Comparison of ENCODE assay signal across 22 cellular contexts in genomic region chr5:55222061-55222818, GRCh38. TPM values are rescaled to one million over a fixed set of nuclear protein-coding genes. Genes with fewer than 3 reads are reported as not detected.
DNase-seq lines count a peak whose midpoint lies in the region; ATAC-seq and TF ChIP-seq lines count a peak whose summit lies in the region.
"Had no signal": no experiment of that assay in that cellular context is flagged by ENCODE, and none has a peak within 500 bp of the region (broad histone marks: within the 10 kb centered on the region; RNA-seq: fewer than 3 reads in every experiment).

No MANE protein-coding gene starts in this region.

- no peak for TF ChIP-seq CTCF in GM20000 (IDR thresholded peaks at IDR 0.05; ENCODE audit: extremely low read depth, missing control alignments)
- TF ChIP-seq CTCF in nephron (IDR thresholded peaks at IDR 0.05; ENCODE audit: unreplicated experiment in 3 of 3) = no peak

- H3K4me1 ChIP-seq in CD4-positive, alpha-beta memory T cell (ENCODE audit: insufficient read depth, low read length) = peaks cover 37% of the 10 kb centered on the region

- H3K36me3 ChIP-seq in CD4-positive, alpha-beta memory T cell (ENCODE audit: insufficient read depth, low read length) = no peaks in the 10 kb centered on the region
- H3K36me3 ChIP-seq: left ventricle myocardium inferior had no signal

- H3K27me3 ChIP-seq in CD4-positive, alpha-beta memory T cell (ENCODE audit: insufficient read depth, low read length) = peaks cover 66% of the 10 kb centered on the region

- CTCF ChIA-PET in CD4-positive, alpha-beta memory T cell (lab: Charles Lee; ENCODE audit: partially characterized antibody) = no interaction called here

- peaks cover 0 to 4% (median 0%) of the 10 kb centered on the region in 8 donors for H3K9me3 Mint-ChIP-seq in CD4-positive, alpha-beta memory T cell
- H3K9me3 Mint-ChIP-seq in activated naive CD8-positive, alpha-beta T cell treated with anti-CD3 and anti-CD28 coated beads, Interleukin-2, amount 10 ng/mL, durations not matched to agents 7 days and 5 days = no peaks in the 10 kb centered on the region
- no peaks in the 10 kb centered on the region for H3K9me3 Mint-ChIP-seq in nephron

- no peak for DNase-seq in CD4-positive, alpha-beta memory T cell
- DNase-seq in GM20000 (ENCODE audit: low spot score) = peak; percentile 14
- no peak for DNase-seq in activated naive CD8-positive, alpha-beta T cell treated with anti-CD3 and anti-CD28 coated beads, Interleukin-2, amount 10 ng/mL, durations not matched to agents 7 days and 5 days
- DNase-seq in NCI-H187 (lab: John Stamatoyannopoulos, UW) = no peak
- no peak for DNase-seq in GF-D8 (lab: John Stamatoyannopoulos, UW)
- DNase-seq: activated CD8-positive, alpha-beta memory T cell treated with anti-CD3 and anti-CD28 coated beads, Interleukin-2, amount 10 ng/mL, durations not matched to agents 7 days and 5 days; activated naive CD4-positive, alpha-beta T cell treated with Interleukin-2 at 50 U/mL for 16 hours; DMS 273 treated with DMSO at 0.1 percent for 48 hours; erythroblast; HCEC 1CT; KBM-7; left ventricle myocardium inferior; NCI-H1105 treated with DMSO at 0.1 percent for 48 hours; NCI-H82; stimulated activated CD4-positive, alpha-beta T cell treated with anti-CD3 and anti-CD28 coated beads, Interleukin-4, amount 100 ng/mL, for 4 hours; stimulated activated CD8-positive, alpha-beta memory T cell treated with anti-CD3 and anti-CD28 coated beads, Interleukin-4, amount 100 ng/mL, for 48 hours had no signal

- H3K27ac Mint-ChIP-seq in CD4-positive, alpha-beta memory T cell = peak overlapping the region in 1 of 7 donors; percentile 12
- no peak overlapping the region for H3K27ac Mint-ChIP-seq in activated naive CD8-positive, alpha-beta T cell treated with anti-CD3 and anti-CD28 coated beads, Interleukin-2, amount 10 ng/mL, durations not matched to agents 7 days and 5 days
- no peak overlapping the region for H3K27ac Mint-ChIP-seq in nephron
- H3K27ac Mint-ChIP-seq: activated CD8-positive, alpha-beta memory T cell treated with anti-CD3 and anti-CD28 coated beads, Interleukin-2, amount 10 ng/mL, durations not matched to agents 7 days and 5 days had no signal

- H3K9me3 ChIP-seq in CD4-positive, alpha-beta memory T cell (ENCODE audit: control insufficient read depth in 1 of 2, low read length in 2 of 2) = no peaks in the 10 kb centered on the region
- H3K9me3 ChIP-seq: left ventricle myocardium inferior had no signal

- peak overlapping the region in 5 of 8 donors; percentile 31 to 72 (median 58) for H3K4me3 Mint-ChIP-seq in CD4-positive, alpha-beta memory T cell
- peak overlapping the region; percentile 37 for H3K4me3 Mint-ChIP-seq in activated naive CD8-positive, alpha-beta T cell treated with anti-CD3 and anti-CD28 coated beads, Interleukin-2, amount 10 ng/mL, durations not matched to agents 7 days and 5 days
- peak overlapping the region; percentile 24 to 47 (median 46) for H3K4me3 Mint-ChIP-seq in nephron

- intact Hi-C loops in CD4-positive, alpha-beta memory T cell (cut with micrococcal nuclease) = no loop called here

- ATAC-seq in activated naive CD8-positive, alpha-beta T cell treated with anti-CD3 and anti-CD28 coated beads, Interleukin-2, amount 10 ng/mL, durations not matched to agents 7 days and 5 days (ENCODE audit: low read depth) = no peak
- ATAC-seq in GM18873 (IDR thresholded peaks at IDR 0.05; ENCODE audit: low FRiP score, unreplicated experiment) = no peak
- ATAC-seq: activated CD8-positive, alpha-beta memory T cell treated with anti-CD3 and anti-CD28 coated beads, Interleukin-2, amount 10 ng/mL, durations not matched to agents 7 days and 5 days had no signal

- H3K27ac ChIP-seq in CD4-positive, alpha-beta memory T cell (ENCODE audit: low read depth, low read length) = no peak overlapping the region
- H3K27ac ChIP-seq: left ventricle myocardium inferior had no signal

- H3K4me1 Mint-ChIP-seq in CD4-positive, alpha-beta memory T cell = peaks cover 12 to 41% (median 26%) of the 10 kb centered on the region in 4 donors
- H3K4me1 Mint-ChIP-seq in activated naive CD8-positive, alpha-beta T cell treated with anti-CD3 and anti-CD28 coated beads, Interleukin-2, amount 10 ng/mL, durations not matched to agents 7 days and 5 days = peaks cover 28% of the 10 kb centered on the region
- peaks cover 20% of the 10 kb centered on the region for H3K4me1 Mint-ChIP-seq in nephron

- POLR2A ChIA-PET in CD4-positive, alpha-beta memory T cell (lab: Charles Lee; ENCODE audit: partially characterized antibody) = no interaction called here
- POLR2A ChIA-PET in activated naive CD8-positive, alpha-beta T cell treated with anti-CD3 and anti-CD28 coated beads, Interleukin-2, amount 10 ng/mL, durations not matched to agents 7 days and 5 days (lab: Charles Lee) = no interaction called here

- no peaks in the 10 kb centered on the region for H3K36me3 Mint-ChIP-seq in CD4-positive, alpha-beta memory T cell
- no peaks in the 10 kb centered on the region for H3K36me3 Mint-ChIP-seq in activated naive CD8-positive, alpha-beta T cell treated with anti-CD3 and anti-CD28 coated beads, Interleukin-2, amount 10 ng/mL, durations not matched to agents 7 days and 5 days
- H3K36me3 Mint-ChIP-seq in nephron (ENCODE audit: low read depth) = no peaks in the 10 kb centered on the region

- H3K4me3 ChIP-seq in CD4-positive, alpha-beta memory T cell (ENCODE audit: low read length in 2 of 2) = no peak overlapping the region

- H3K27me3 Mint-ChIP-seq in CD4-positive, alpha-beta memory T cell = peaks cover 58 to 64% of the 10 kb centered on the region in 2 donors
- peaks cover 88% of the 10 kb centered on the region for H3K27me3 Mint-ChIP-seq in activated naive CD8-positive, alpha-beta T cell treated with anti-CD3 and anti-CD28 coated beads, Interleukin-2, amount 10 ng/mL, durations not matched to agents 7 days and 5 days
- peaks cover 95% of the 10 kb centered on the region for H3K27me3 Mint-ChIP-seq in nephron (ENCODE audit: low read depth)

RNA-seq across cellular contexts. Expression of gene MCIDAS, which starts 4.9 kb away (rescaled TPM):
- not detected for total RNA-seq in CD4-positive, alpha-beta memory T cell
- not detected for polyA plus RNA-seq in CD4-positive, alpha-beta memory T cell
- not detected for total RNA-seq in activated naive CD8-positive, alpha-beta T cell treated with anti-CD3 and anti-CD28 coated beads, Interleukin-2, amount 10 ng/mL, durations not matched to agents 7 days and 5 days
- total RNA-seq: dermis blood vessel endothelial cell, left ventricle myocardium inferior, posterior vena cava, smooth muscle cell had no signal
- polyA plus RNA-seq: smooth muscle cell had no signal

RNA-seq across cellular contexts. Expression of gene CCNO, which starts 11.2 kb away (rescaled TPM):
- total RNA-seq in CD4-positive, alpha-beta memory T cell = not detected
- not detected for polyA plus RNA-seq in CD4-positive, alpha-beta memory T cell
- not detected for total RNA-seq in activated naive CD8-positive, alpha-beta T cell treated with anti-CD3 and anti-CD28 coated beads, Interleukin-2, amount 10 ng/mL, durations not matched to agents 7 days and 5 days
- total RNA-seq: dermis blood vessel endothelial cell, left ventricle myocardium inferior had no signal
- polyA plus RNA-seq: smooth muscle cell had no signal

RNA-seq across cellular contexts. Expression of gene CDC20B, which starts 49.3 kb away (rescaled TPM):
- not detected for total RNA-seq in CD4-positive, alpha-beta memory T cell
- polyA plus RNA-seq in CD4-positive, alpha-beta memory T cell = not detected
- under 1 TPM; 0.28 to 0.48 TPM for total RNA-seq in activated naive CD8-positive, alpha-beta T cell treated with anti-CD3 and anti-CD28 coated beads, Interleukin-2, amount 10 ng/mL, durations not matched to agents 7 days and 5 days
- total RNA-seq: dermis blood vessel endothelial cell, left ventricle myocardium inferior, posterior vena cava, smooth muscle cell had no signal
- polyA plus RNA-seq: BJ, smooth muscle cell had no signal
